Comparison of ENCODE assay signal across 1 cellular context in genomic region chr16:20760346-20760745, GRCh38.
A peak's percentile ranks its signal among the peaks of the same experiment; 100 is the strongest.
TF ChIP-seq lines count a peak whose summit lies in the region.

No MANE protein-coding gene starts in this region.

TF ChIP-seq in K562, 482 proteins besides CTCF, POLR2A, EP300 and RAD21 (continued from another document and continues in another):
- TF ChIP-seq, protein P1, sequence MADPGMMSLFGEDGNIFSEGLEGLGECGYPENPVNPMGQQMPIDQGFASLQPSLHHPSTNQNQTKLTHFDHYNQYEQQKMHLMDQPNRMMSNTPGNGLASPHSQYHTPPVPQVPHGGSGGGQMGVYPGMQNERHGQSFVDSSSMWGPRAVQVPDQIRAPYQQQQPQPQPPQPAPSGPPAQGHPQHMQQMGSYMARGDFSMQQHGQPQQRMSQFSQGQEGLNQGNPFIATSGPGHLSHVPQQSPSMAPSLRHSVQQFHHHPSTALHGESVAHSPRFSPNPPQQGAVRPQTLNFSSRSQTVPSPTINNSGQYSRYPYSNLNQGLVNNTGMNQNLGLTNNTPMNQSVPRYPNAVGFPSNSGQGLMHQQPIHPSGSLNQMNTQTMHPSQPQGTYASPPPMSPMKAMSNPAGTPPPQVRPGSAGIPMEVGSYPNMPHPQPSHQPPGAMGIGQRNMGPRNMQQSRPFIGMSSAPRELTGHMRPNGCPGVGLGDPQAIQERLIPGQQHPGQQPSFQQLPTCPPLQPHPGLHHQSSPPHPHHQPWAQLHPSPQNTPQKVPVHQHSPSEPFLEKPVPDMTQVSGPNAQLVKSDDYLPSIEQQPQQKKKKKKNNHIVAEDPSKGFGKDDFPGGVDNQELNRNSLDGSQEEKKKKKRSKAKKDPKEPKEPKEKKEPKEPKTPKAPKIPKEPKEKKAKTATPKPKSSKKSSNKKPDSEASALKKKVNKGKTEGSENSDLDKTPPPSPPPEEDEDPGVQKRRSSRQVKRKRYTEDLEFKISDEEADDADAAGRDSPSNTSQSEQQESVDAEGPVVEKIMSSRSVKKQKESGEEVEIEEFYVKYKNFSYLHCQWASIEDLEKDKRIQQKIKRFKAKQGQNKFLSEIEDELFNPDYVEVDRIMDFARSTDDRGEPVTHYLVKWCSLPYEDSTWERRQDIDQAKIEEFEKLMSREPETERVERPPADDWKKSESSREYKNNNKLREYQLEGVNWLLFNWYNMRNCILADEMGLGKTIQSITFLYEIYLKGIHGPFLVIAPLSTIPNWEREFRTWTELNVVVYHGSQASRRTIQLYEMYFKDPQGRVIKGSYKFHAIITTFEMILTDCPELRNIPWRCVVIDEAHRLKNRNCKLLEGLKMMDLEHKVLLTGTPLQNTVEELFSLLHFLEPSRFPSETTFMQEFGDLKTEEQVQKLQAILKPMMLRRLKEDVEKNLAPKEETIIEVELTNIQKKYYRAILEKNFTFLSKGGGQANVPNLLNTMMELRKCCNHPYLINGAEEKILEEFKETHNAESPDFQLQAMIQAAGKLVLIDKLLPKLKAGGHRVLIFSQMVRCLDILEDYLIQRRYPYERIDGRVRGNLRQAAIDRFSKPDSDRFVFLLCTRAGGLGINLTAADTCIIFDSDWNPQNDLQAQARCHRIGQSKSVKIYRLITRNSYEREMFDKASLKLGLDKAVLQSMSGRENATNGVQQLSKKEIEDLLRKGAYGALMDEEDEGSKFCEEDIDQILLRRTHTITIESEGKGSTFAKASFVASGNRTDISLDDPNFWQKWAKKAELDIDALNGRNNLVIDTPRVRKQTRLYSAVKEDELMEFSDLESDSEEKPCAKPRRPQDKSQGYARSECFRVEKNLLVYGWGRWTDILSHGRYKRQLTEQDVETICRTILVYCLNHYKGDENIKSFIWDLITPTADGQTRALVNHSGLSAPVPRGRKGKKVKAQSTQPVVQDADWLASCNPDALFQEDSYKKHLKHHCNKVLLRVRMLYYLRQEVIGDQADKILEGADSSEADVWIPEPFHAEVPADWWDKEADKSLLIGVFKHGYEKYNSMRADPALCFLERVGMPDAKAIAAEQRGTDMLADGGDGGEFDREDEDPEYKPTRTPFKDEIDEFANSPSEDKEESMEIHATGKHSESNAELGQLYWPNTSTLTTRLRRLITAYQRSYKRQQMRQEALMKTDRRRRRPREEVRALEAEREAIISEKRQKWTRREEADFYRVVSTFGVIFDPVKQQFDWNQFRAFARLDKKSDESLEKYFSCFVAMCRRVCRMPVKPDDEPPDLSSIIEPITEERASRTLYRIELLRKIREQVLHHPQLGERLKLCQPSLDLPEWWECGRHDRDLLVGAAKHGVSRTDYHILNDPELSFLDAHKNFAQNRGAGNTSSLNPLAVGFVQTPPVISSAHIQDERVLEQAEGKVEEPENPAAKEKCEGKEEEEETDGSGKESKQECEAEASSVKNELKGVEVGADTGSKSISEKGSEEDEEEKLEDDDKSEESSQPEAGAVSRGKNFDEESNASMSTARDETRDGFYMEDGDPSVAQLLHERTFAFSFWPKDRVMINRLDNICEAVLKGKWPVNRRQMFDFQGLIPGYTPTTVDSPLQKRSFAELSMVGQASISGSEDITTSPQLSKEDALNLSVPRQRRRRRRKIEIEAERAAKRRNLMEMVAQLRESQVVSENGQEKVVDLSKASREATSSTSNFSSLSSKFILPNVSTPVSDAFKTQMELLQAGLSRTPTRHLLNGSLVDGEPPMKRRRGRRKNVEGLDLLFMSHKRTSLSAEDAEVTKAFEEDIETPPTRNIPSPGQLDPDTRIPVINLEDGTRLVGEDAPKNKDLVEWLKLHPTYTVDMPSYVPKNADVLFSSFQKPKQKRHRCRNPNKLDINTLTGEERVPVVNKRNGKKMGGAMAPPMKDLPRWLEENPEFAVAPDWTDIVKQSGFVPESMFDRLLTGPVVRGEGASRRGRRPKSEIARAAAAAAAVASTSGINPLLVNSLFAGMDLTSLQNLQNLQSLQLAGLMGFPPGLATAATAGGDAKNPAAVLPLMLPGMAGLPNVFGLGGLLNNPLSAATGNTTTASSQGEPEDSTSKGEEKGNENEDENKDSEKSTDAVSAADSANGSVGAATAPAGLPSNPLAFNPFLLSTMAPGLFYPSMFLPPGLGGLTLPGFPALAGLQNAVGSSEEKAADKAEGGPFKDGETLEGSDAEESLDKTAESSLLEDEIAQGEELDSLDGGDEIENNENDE (IDR thresholded peaks at IDR 0.05; ENCODE audit: low read depth, low read length): no peak
- TF ChIP-seq SMARCB1 (IDR thresholded peaks at IDR 0.05; ENCODE audit: insufficient read length, low read depth) (no peak), ZNF507 (tag; conservative IDR thresholded peaks at IDR 0.05) (no peak), MTA2 (IDR thresholded peaks at IDR 0.05; ENCODE audit: low read depth) (no peak), TCF7 (IDR thresholded peaks at IDR 0.05; ENCODE audit: borderline replicate concordance) (no peak), GABPA (tag; conservative IDR thresholded peaks at IDR 0.05; ENCODE audit: low read depth) (peak; percentile 33; the same call in 1 of the 2 replicates), MTF1 (CRISPR knock-in tag; IDR thresholded peaks at IDR 0.05; ENCODE audit: borderline replicate concordance) (no peak), ETV5 (CRISPR knock-in tag; IDR thresholded peaks at IDR 0.05; ENCODE audit: low read depth) (no peak), CHD4 (IDR thresholded peaks at IDR 0.05; ENCODE audit: insufficient read depth, insufficient replicate concordance, low read depth, low read length, poor library complexity, severe bottlenecking) (no peak), PTTG1 (tag; IDR thresholded peaks at IDR 0.05; ENCODE audit: low read depth) (no peak), ZNF280B (CRISPR knock-in tag; IDR thresholded peaks at IDR 0.05) (no peak), ZSCAN32 (CRISPR knock-in tag; IDR thresholded peaks at IDR 0.05) (no peak), HES1 (IDR thresholded peaks at IDR 0.05; ENCODE audit: low read depth) (no peak), HCFC1 (IDR thresholded peaks at IDR 0.05; ENCODE audit: low read depth, low read length) (no peak), MAX (CRISPR knock-in tag; IDR thresholded peaks at IDR 0.05) (no peak), ZNF140 (CRISPR knock-in tag; IDR thresholded peaks at IDR 0.05) (no peak), MYC (IDR thresholded peaks at IDR 0.05; ENCODE audit: low read depth, low read length) (no peak), MYC (CRISPR knock-in tag; IDR thresholded peaks at IDR 0.05; ENCODE audit: borderline replicate concordance, low read depth) (no peak), MIER1 (IDR thresholded peaks at IDR 0.05; ENCODE audit: low read depth) (no peak), LEF1 (IDR thresholded peaks at IDR 0.05) (peak; percentile 81; the same call in 1 of the 2 replicates), ZNF133 (CRISPR knock-in tag; IDR thresholded peaks at IDR 0.05) (no peak), ZBTB1 (CRISPR knock-in tag; IDR thresholded peaks at IDR 0.05; ENCODE audit: borderline replicate concordance, low read depth) (no peak), POLR2AphosphoS2 (IDR thresholded peaks at IDR 0.05; ENCODE audit: low read length) (no peak), TCF3 (CRISPR knock-in tag; IDR thresholded peaks at IDR 0.05) (peak; percentile 84), ZNF124 (CRISPR knock-in tag; IDR thresholded peaks at IDR 0.05) (no peak), FOXA3 (CRISPR knock-in tag; conservative IDR thresholded peaks at IDR 0.05 in 1 of 2, IDR thresholded peaks at IDR 0.05 in 1 of 2) (no peak), COPS2 (conservative IDR thresholded peaks at IDR 0.05) (no peak), SIN3B (IDR thresholded peaks at IDR 0.05; ENCODE audit: low read depth) (no peak), ZZZ3 (IDR thresholded peaks at IDR 0.05) (no peak), PHF21A (IDR thresholded peaks at IDR 0.05; ENCODE audit: borderline replicate concordance, low read depth) (no peak), PHF20 (IDR thresholded peaks at IDR 0.05; ENCODE audit: partially characterized antibody) (no peak), BHLHE40 (IDR thresholded peaks at IDR 0.05; ENCODE audit: low read length) (no peak), HDAC3 (IDR thresholded peaks at IDR 0.05; ENCODE audit: borderline replicate concordance, partially characterized antibody) (no peak), ELF1 (tag; IDR thresholded peaks at IDR 0.05) (no peak), ZEB2 (IDR thresholded peaks at IDR 0.05) (no peak), PHB (CRISPR knock-in tag; IDR thresholded peaks at IDR 0.05) (no peak), NUFIP1 (IDR thresholded peaks at IDR 0.05; ENCODE audit: partially characterized antibody) (no peak), ZNF76 (CRISPR knock-in tag; IDR thresholded peaks at IDR 0.05; ENCODE audit: borderline replicate concordance) (no peak), CBX8 (IDR thresholded peaks at IDR 0.05; ENCODE audit: borderline replicate concordance, extremely low read depth, low read depth, low read length, poor library complexity, severe bottlenecking) (no peak), JUNB (CRISPR knock-in tag; conservative IDR thresholded peaks at IDR 0.05) (no peak), LARP7 (IDR thresholded peaks at IDR 0.05) (no peak), ZNF311 (CRISPR knock-in tag; IDR thresholded peaks at IDR 0.05) (no peak; the same call in 1 of the 2 replicates), CHD2 (IDR thresholded peaks at IDR 0.05; ENCODE audit: low read depth, low read length) (no peak), ZNF232 (CRISPR knock-in tag; IDR thresholded peaks at IDR 0.05) (no peak), SIX5 (IDR thresholded peaks at IDR 0.05; ENCODE audit: borderline replicate concordance in 1 of 2, insufficient read depth in 1 of 2, low read depth in 1 of 2, low read length in 2 of 2) (no peak)
- TF ChIP-seq, protein P2, sequence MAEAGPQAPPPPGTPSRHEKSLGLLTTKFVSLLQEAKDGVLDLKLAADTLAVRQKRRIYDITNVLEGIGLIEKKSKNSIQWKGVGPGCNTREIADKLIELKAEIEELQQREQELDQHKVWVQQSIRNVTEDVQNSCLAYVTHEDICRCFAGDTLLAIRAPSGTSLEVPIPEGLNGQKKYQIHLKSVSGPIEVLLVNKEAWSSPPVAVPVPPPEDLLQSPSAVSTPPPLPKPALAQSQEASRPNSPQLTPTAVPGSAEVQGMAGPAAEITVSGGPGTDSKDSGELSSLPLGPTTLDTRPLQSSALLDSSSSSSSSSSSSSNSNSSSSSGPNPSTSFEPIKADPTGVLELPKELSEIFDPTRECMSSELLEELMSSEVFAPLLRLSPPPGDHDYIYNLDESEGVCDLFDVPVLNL (CRISPR knock-in tag; IDR thresholded peaks at IDR 0.05; ENCODE audit: low read depth): no peak
- TF ChIP-seq, protein P3, sequence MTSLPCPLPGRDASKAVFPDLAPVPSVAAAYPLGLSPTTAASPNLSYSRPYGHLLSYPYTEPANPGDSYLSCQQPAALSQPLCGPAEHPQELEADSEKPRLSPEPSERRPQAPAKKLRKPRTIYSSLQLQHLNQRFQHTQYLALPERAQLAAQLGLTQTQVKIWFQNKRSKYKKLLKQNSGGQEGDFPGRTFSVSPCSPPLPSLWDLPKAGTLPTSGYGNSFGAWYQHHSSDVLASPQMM (CRISPR knock-in tag; IDR thresholded peaks at IDR 0.05): no peak
- TF ChIP-seq, protein P4, sequence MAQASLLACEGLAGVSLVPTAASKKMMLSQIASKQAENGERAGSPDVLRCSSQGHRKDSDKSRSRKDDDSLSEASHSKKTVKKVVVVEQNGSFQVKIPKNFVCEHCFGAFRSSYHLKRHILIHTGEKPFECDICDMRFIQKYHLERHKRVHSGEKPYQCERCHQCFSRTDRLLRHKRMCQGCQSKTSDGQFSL (CRISPR knock-in tag; IDR thresholded peaks at IDR 0.05): no peak
- TF ChIP-seq, protein P4 (tag; IDR thresholded peaks at IDR 0.05): no peak
- TF ChIP-seq, protein P5, sequence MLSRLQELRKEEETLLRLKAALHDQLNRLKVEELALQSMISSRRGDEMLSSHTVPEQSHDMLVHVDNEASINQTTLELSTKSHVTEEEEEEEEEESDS (CRISPR knock-in tag; IDR thresholded peaks at IDR 0.05): no peak
- TF ChIP-seq, protein P6, sequence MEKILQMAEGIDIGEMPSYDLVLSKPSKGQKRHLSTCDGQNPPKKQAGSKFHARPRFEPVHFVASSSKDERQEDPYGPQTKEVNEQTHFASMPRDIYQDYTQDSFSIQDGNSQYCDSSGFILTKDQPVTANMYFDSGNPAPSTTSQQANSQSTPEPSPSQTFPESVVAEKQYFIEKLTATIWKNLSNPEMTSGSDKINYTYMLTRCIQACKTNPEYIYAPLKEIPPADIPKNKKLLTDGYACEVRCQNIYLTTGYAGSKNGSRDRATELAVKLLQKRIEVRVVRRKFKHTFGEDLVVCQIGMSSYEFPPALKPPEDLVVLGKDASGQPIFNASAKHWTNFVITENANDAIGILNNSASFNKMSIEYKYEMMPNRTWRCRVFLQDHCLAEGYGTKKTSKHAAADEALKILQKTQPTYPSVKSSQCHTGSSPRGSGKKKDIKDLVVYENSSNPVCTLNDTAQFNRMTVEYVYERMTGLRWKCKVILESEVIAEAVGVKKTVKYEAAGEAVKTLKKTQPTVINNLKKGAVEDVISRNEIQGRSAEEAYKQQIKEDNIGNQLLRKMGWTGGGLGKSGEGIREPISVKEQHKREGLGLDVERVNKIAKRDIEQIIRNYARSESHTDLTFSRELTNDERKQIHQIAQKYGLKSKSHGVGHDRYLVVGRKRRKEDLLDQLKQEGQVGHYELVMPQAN (IDR thresholded peaks at IDR 0.05; ENCODE audit: borderline replicate concordance): no peak
